ENCODE assay signal across 10 cellular contexts in the genomic region with DNA sequence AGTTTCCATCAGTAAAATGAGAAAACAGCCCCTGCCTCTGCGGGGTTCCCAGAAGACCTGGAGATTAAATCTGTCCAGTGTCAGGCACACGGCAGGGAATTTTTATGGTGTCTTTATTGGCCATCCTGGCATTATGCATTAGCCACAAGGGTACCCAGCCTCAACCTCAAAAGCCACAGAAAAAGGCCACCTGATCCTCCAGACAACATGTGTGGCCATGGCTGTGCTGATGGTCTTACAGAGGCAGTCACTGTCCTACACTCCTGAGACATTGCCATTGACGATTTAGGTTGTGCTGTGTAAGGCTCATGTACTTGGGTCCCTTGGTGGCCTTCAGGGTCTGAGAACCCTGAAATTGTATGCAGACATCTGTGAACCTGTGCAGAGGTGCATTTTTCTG.
DNase-seq lines count a peak whose midpoint lies in the region; ATAC-seq and TF ChIP-seq lines count a peak whose summit lies in the region.
"Had no signal": no experiment of that assay in that cellular context is flagged by ENCODE, and none has a peak within 500 bp of the region (broad histone marks: within the 10 kb centered on the region; RNA-seq: fewer than 3 reads in every experiment).

No MANE protein-coding gene starts in this region.

- peak overlapping the region; percentile 16 to 53 for H3K27ac ChIP-seq in thoracic aorta
- H3K27ac ChIP-seq: left ventricle myocardium inferior had no signal

- H3K27ac Mint-ChIP-seq in activated CD4-positive, alpha-beta memory T cell treated with anti-CD3 and anti-CD28 coated beads for 36 hours, result peak overlapping the region; percentile 92
- peak overlapping the region; percentile 95 to 100 (median 98) for H3K27ac Mint-ChIP-seq in immature natural killer cell

- no peak for TF ChIP-seq CTCF in thoracic aorta (IDR thresholded peaks at IDR 0.05)

- POLR2A ChIA-PET in activated CD4-positive, alpha-beta memory T cell treated with anti-CD3 and anti-CD28 coated beads for 36 hours (lab: Charles Lee), result interaction anchor here (0.5 to 5.1 kb wide), 10 partner anchors 8 to 648 kb away, joined by 3 to 30 read pairs (median 4); no protein-coding TSS in a partner anchor

- no peaks in the 10 kb centered on the region for H3K36me3 Mint-ChIP-seq in activated T-cell treated with anti-CD3 and anti-CD28 coated beads, Interleukin-2, amount 50 U/mL, for 4 hours (ENCODE audit: insufficient read depth)
- no peaks in the 10 kb centered on the region for H3K36me3 Mint-ChIP-seq in activated CD4-positive, alpha-beta memory T cell treated with anti-CD3 and anti-CD28 coated beads for 36 hours
- peaks cover 3 to 13% (median 4%) of the 10 kb centered on the region in 3 donors for H3K36me3 Mint-ChIP-seq in immature natural killer cell

- no peak for DNase-seq in activated T-cell treated with anti-CD3 and anti-CD28 coated beads, Interleukin-2, amount 50 U/mL, for 4 hours
- DNase-seq in activated T-cell treated with anti-CD3 and anti-CD28 coated beads for 4 hours (no peak), immature natural killer cell (no peak), thoracic aorta (ENCODE audit: low spot score) (no peak), amniotic stem cell (lab: John Stamatoyannopoulos, UW) (no peak), NCI-H1048 (lab: John Stamatoyannopoulos, UW) (no peak)
- no peak for DNase-seq in activated CD4-positive, alpha-beta memory T cell treated with anti-CD3 and anti-CD28 coated beads for 36 hours
- DNase-seq: NCI-H2081 treated with DMSO at 0.1 percent for 48 hours had no signal

- H3K36me3 ChIP-seq in thoracic aorta, result no peaks in the 10 kb centered on the region
- H3K36me3 ChIP-seq: left ventricle myocardium inferior had no signal

- no peak for ATAC-seq in activated T-cell treated with anti-CD3 and anti-CD28 coated beads, Interleukin-2, amount 50 U/mL, for 4 hours
- no peak for ATAC-seq in thoracic aorta (ENCODE audit: insufficient number of reproducible peaks, low FRiP score, low read depth)
- no peak for ATAC-seq in HG03457 (IDR thresholded peaks at IDR 0.05; ENCODE audit: unreplicated experiment)

- H3K27me3 ChIP-seq in thoracic aorta (replicated peaks; ENCODE audit: insufficient read depth), result no peaks in the 10 kb centered on the region

- no peaks in the 10 kb centered on the region for H3K9me3 ChIP-seq in thoracic aorta
- H3K9me3 ChIP-seq: left ventricle myocardium inferior had no signal

- no peaks in the 10 kb centered on the region for H3K27me3 Mint-ChIP-seq in activated T-cell treated with anti-CD3 and anti-CD28 coated beads, Interleukin-2, amount 50 U/mL, for 4 hours (ENCODE audit: low read depth)
- H3K27me3 Mint-ChIP-seq in activated CD4-positive, alpha-beta memory T cell treated with anti-CD3 and anti-CD28 coated beads for 36 hours, result no peaks in the 10 kb centered on the region
- peaks cover 4 to 17% (median 13%) of the 10 kb centered on the region in 3 donors for H3K27me3 Mint-ChIP-seq in immature natural killer cell (ENCODE audit: low read depth in 3 of 3)

- CTCF ChIA-PET in activated CD4-positive, alpha-beta memory T cell treated with anti-CD3 and anti-CD28 coated beads for 36 hours (lab: Charles Lee), result interaction anchor here (1.1 kb wide), 3 partner anchors 33 to 57 kb away, joined by 3 to 7 read pairs (median 5); no protein-coding TSS in a partner anchor

- H3K9me3 Mint-ChIP-seq in activated T-cell treated with anti-CD3 and anti-CD28 coated beads, Interleukin-2, amount 50 U/mL, for 4 hours, result no peaks in the 10 kb centered on the region
- H3K9me3 Mint-ChIP-seq in activated CD4-positive, alpha-beta memory T cell treated with anti-CD3 and anti-CD28 coated beads for 36 hours, result no peaks in the 10 kb centered on the region
- H3K9me3 Mint-ChIP-seq in immature natural killer cell, result no peaks in the 10 kb centered on the region

- H3K4me3 ChIP-seq in thoracic aorta, result no peak overlapping the region
- H3K4me3 ChIP-seq: left ventricle myocardium inferior had no signal

- peaks cover 48 to 67% of the 10 kb centered on the region in 2 donors for H3K4me1 ChIP-seq in thoracic aorta (ENCODE audit: control insufficient read depth in 1 of 2, low read depth in 2 of 2)

- H3K4me3 Mint-ChIP-seq in activated T-cell treated with anti-CD3 and anti-CD28 coated beads, Interleukin-2, amount 50 U/mL, for 4 hours, result peak overlapping the region; percentile 78
- H3K4me3 Mint-ChIP-seq in activated CD4-positive, alpha-beta memory T cell treated with anti-CD3 and anti-CD28 coated beads for 36 hours, result peak overlapping the region; percentile 77
- peak overlapping the region; percentile 83 to 97 (median 92) for H3K4me3 Mint-ChIP-seq in immature natural killer cell

- intact Hi-C loops in activated CD4-positive, alpha-beta memory T cell treated with anti-CD3 and anti-CD28 coated beads for 36 hours (cut with micrococcal nuclease), result loop anchor here (2.0 to 10.0 kb wide), 2 partner anchors 58 to 920 kb away; no protein-coding TSS in a partner anchor

- peaks cover 92% of the 10 kb centered on the region for H3K4me1 Mint-ChIP-seq in activated T-cell treated with anti-CD3 and anti-CD28 coated beads, Interleukin-2, amount 50 U/mL, for 4 hours (ENCODE audit: low read depth)
- H3K4me1 Mint-ChIP-seq in activated CD4-positive, alpha-beta memory T cell treated with anti-CD3 and anti-CD28 coated beads for 36 hours (ENCODE audit: low read depth), result peaks cover 89% of the 10 kb centered on the region
- H3K4me1 Mint-ChIP-seq in immature natural killer cell, result peaks cover 99 to 100% of the 10 kb centered on the region in 2 donors
